ENCODE assay signal across 2 cellular contexts in the genomic region with DNA sequence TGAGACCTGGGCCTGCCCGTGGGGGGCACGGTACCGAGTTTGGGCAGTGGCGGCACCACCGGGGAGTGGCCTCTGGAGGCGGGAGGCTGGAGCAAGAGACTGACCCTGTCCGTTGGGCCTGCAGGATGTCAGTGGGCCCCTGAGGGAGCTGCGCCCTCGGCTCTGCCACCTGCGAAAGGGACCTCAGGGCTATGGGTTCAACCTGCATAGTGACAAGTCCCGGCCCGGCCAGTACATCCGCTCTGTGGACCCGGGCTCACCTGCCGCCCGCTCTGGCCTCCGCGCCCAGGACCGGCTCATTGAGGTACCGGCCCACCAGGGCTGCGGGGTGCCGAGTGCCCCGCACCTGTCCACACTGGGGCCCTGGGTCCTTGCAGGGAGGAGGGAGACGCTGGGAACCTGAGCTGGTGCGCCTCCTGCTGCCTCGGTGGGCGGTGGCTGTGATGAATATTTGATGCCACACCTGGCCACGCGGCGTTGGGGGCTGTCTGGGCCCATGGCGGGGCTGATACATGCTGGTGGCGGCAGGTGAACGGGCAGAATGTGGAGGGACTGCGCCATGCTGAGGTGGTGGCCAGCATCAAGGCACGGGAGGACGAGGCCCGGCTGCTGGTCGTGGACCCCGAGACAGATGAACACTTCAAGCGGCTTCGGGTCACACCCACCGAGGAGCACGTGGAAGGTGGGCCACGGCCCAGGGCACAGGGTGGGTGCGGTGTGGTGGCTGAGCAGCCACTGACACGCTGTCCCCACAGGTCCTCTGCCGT.
TF ChIP-seq lines count a peak whose summit lies in the region.

No MANE protein-coding gene starts in this region.

TF ChIP-seq in liver, 16 proteins besides CTCF, POLR2A, EP300 and RAD21 (continued from another document):
- TF ChIP-seq, protein P1, sequence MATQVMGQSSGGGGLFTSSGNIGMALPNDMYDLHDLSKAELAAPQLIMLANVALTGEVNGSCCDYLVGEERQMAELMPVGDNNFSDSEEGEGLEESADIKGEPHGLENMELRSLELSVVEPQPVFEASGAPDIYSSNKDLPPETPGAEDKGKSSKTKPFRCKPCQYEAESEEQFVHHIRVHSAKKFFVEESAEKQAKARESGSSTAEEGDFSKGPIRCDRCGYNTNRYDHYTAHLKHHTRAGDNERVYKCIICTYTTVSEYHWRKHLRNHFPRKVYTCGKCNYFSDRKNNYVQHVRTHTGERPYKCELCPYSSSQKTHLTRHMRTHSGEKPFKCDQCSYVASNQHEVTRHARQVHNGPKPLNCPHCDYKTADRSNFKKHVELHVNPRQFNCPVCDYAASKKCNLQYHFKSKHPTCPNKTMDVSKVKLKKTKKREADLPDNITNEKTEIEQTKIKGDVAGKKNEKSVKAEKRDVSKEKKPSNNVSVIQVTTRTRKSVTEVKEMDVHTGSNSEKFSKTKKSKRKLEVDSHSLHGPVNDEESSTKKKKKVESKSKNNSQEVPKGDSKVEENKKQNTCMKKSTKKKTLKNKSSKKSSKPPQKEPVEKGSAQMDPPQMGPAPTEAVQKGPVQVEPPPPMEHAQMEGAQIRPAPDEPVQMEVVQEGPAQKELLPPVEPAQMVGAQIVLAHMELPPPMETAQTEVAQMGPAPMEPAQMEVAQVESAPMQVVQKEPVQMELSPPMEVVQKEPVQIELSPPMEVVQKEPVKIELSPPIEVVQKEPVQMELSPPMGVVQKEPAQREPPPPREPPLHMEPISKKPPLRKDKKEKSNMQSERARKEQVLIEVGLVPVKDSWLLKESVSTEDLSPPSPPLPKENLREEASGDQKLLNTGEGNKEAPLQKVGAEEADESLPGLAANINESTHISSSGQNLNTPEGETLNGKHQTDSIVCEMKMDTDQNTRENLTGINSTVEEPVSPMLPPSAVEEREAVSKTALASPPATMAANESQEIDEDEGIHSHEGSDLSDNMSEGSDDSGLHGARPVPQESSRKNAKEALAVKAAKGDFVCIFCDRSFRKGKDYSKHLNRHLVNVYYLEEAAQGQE (IDR thresholded peaks at IDR 0.05), result no peak
- TF ChIP-seq GABPA (IDR thresholded peaks at IDR 0.05 in 1 of 2, conservative IDR thresholded peaks at IDR 0.05 in 1 of 2) (no peak), RXRA (IDR thresholded peaks at IDR 0.05) (no peak), JUND (IDR thresholded peaks at IDR 0.05) (no peak), NR2F2 (IDR thresholded peaks at IDR 0.05) (no peak), TAF1 (conservative IDR thresholded peaks at IDR 0.05) (no peak), EGR1 (IDR thresholded peaks at IDR 0.05; ENCODE audit: low read depth in 2 of 2) (no peak), HNF4G (IDR thresholded peaks at IDR 0.05) (no peak), FOXA1 (IDR thresholded peaks at IDR 0.05) (no peak), SP1 (IDR thresholded peaks at IDR 0.05) (no peak), FOXA2 (IDR thresholded peaks at IDR 0.05) (no peak)
- TF ChIP-seq, protein P2, sequence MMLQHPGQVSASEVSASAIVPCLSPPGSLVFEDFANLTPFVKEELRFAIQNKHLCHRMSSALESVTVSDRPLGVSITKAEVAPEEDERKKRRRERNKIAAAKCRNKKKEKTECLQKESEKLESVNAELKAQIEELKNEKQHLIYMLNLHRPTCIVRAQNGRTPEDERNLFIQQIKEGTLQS (IDR thresholded peaks at IDR 0.05), result no peak
- TF ChIP-seq, protein P3, sequence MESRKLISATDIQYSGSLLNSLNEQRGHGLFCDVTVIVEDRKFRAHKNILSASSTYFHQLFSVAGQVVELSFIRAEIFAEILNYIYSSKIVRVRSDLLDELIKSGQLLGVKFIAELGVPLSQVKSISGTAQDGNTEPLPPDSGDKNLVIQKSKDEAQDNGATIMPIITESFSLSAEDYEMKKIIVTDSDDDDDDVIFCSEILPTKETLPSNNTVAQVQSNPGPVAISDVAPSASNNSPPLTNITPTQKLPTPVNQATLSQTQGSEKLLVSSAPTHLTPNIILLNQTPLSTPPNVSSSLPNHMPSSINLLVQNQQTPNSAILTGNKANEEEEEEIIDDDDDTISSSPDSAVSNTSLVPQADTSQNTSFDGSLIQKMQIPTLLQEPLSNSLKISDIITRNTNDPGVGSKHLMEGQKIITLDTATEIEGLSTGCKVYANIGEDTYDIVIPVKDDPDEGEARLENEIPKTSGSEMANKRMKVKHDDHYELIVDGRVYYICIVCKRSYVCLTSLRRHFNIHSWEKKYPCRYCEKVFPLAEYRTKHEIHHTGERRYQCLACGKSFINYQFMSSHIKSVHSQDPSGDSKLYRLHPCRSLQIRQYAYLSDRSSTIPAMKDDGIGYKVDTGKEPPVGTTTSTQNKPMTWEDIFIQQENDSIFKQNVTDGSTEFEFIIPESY (IDR thresholded peaks at IDR 0.05), result no peak

TF ChIP-seq in HEK293T, 16 proteins besides CTCF, POLR2A, EP300 and RAD21 (continued from another document):
- TF ChIP-seq, protein P4, sequence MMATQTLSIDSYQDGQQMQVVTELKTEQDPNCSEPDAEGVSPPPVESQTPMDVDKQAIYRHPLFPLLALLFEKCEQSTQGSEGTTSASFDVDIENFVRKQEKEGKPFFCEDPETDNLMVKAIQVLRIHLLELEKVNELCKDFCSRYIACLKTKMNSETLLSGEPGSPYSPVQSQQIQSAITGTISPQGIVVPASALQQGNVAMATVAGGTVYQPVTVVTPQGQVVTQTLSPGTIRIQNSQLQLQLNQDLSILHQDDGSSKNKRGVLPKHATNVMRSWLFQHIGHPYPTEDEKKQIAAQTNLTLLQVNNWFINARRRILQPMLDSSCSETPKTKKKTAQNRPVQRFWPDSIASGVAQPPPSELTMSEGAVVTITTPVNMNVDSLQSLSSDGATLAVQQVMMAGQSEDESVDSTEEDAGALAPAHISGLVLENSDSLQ (IDR thresholded peaks at IDR 0.05), result no peak
- no peak for TF ChIP-seq LEF1 (IDR thresholded peaks at IDR 0.05; ENCODE audit: borderline replicate concordance)
- no peak for TF ChIP-seq ELF4 (IDR thresholded peaks at IDR 0.05)
- no peak for TF ChIP-seq L3MBTL2 (conservative IDR thresholded peaks at IDR 0.05)
- no peak for TF ChIP-seq BHLHE40 (IDR thresholded peaks at IDR 0.05; ENCODE audit: borderline replicate concordance)
- no peak for TF ChIP-seq FOXK2 (IDR thresholded peaks at IDR 0.05)
